11 cellular contexts compared by ENCODE assay signal in genomic region chr19:55075366-55075998, GRCh38. TPM values are rescaled to one million over a fixed set of nuclear protein-coding genes. Genes with fewer than 3 reads are reported as not detected.
DNase-seq lines count a peak whose midpoint lies in the region; ATAC-seq and TF ChIP-seq lines count a peak whose summit lies in the region.
"Had no signal": no experiment of that assay in that cellular context is flagged by ENCODE, and none has a peak within 500 bp of the region (broad histone marks: within the 10 kb centered on the region; RNA-seq: fewer than 3 reads in every experiment).

TSS of gene EPS8L1 (plus strand) at chr19:55075869. CDS start at chr19:55076445, 576 bp downstream.

- H3K27ac Mint-ChIP-seq in stimulated activated naive B cell treated with anti-CD40 and anti-IgM and Interleukin-4, amounts not matched to agents 10 μg/mL and 1 μg/mL and 100 μg/mL, for 72 hours, result no peak within 1 kb of the TSS

- H3K27ac ChIP-seq in PC-9 (peak within 1 kb of the TSS; percentile 79), uterus (no peak within 1 kb of the TSS)
- H3K27ac ChIP-seq: brain microvascular endothelial cell had no signal

- peaks cover 50% of the 10 kb centered on the region for H3F3A ChIP-seq in PC-9 (ENCODE audit: insufficient read depth, low read depth)

- no peak within 1 kb of the TSS for H2AFZ ChIP-seq in PC-9

- peaks cover 77 to 90% of the 10 kb centered on the region in 2 donors for H3K27me3 Mint-ChIP-seq in stimulated activated naive B cell treated with anti-CD40 and anti-IgM and Interleukin-4, amounts not matched to agents 10 μg/mL and 1 μg/mL and 100 μg/mL, for 72 hours

- DNase-seq in H7 (peak; percentile 93), PC-9 (peak; percentile 92 to 97), omental fat pad (ENCODE audit: low spot score) (no peak), OCI-M2 (lab: John Stamatoyannopoulos, UW; ENCODE audit: unreplicated experiment) (no peak), H4 (ENCODE audit: low spot score) (no peak), uterus (no peak)
- DNase-seq in stimulated activated naive B cell treated with anti-CD40 and anti-IgM and Interleukin-4, amounts not matched to agents 10 μg/mL and 1 μg/mL and 100 μg/mL, for 72 hours, result no peak
- DNase-seq: brain microvascular endothelial cell, head of caudate nucleus, NCI-H2029 treated with DMSO at 0.1 percent for 48 hours had no signal

- peak within 1 kb of the TSS; percentile 16; the same call in 1 of the 2 replicates for H3K4me3 ChIP-seq in H7 (ENCODE audit: insufficient read depth, low read depth, low read length)
- peak within 1 kb of the TSS; percentile 60 for H3K4me3 ChIP-seq in PC-9
- H3K4me3 ChIP-seq in iPS-15b (ENCODE audit: low read depth, low read length), result peak within 1 kb of the TSS; percentile 31
- no peak within 1 kb of the TSS for H3K4me3 ChIP-seq in uterus

- H4K20me1 ChIP-seq in PC-9 (ENCODE audit: insufficient read depth), result no peaks in the 10 kb centered on the region

- CTCF ChIA-PET in PC-9 (lab: Charles Lee), result interaction anchor here (0.5 kb wide), 1 partner anchor 392 kb away, joined by 3 read pairs; no protein-coding TSS in a partner anchor

- H3K4me3 Mint-ChIP-seq in stimulated activated naive B cell treated with anti-CD40 and anti-IgM and Interleukin-4, amounts not matched to agents 10 μg/mL and 1 μg/mL and 100 μg/mL, for 72 hours, result no peak within 1 kb of the TSS

- peaks cover 39% of the 10 kb centered on the region for H3K27me3 ChIP-seq in H7 (ENCODE audit: control insufficient read depth, insufficient read depth, low read length)
- no peaks in the 10 kb centered on the region for H3K27me3 ChIP-seq in PC-9 (ENCODE audit: insufficient read depth, low read depth)
- peaks cover 40% of the 10 kb centered on the region for H3K27me3 ChIP-seq in iPS-15b (ENCODE audit: control insufficient read depth, insufficient read depth, low read length)
- H3K27me3 ChIP-seq in uterus, result peaks cover 14 to 15% of the 10 kb centered on the region in 2 donors
- H3K27me3 ChIP-seq: brain microvascular endothelial cell had no signal

- peaks cover 6 to 10% of the 10 kb centered on the region in 2 donors for H3K9me3 Mint-ChIP-seq in stimulated activated naive B cell treated with anti-CD40 and anti-IgM and Interleukin-4, amounts not matched to agents 10 μg/mL and 1 μg/mL and 100 μg/mL, for 72 hours

- no peak for TF ChIP-seq POLR2A in uterus (IDR thresholded peaks at IDR 0.05)

- BruUV-seq in PC-9 (replicated peaks; lab: Mats Ljungman, UMichigan), result no TSS peak

- intact Hi-C loops in PC-9 (cut with micrococcal nuclease; ENCODE audit: unreplicated experiment) (no loop called here), uterus (cut with DNase I; ENCODE audit: low total_unique reads) (no loop called here)

- H3K4me2 ChIP-seq in PC-9, result peak within 1 kb of the TSS; percentile 82

- H3K4me1 ChIP-seq in PC-9 (replicated peaks; ENCODE audit: insufficient read depth) (peaks cover 32% of the 10 kb centered on the region), iPS-15b (ENCODE audit: control insufficient read depth, insufficient read depth, low read length) (peaks cover 15% of the 10 kb centered on the region), uterus (no peaks in the 10 kb centered on the region)

- no peak within 1 kb of the TSS for H3K9ac ChIP-seq in iPS-15b (ENCODE audit: low read depth, low read length)

- H3K4me1 Mint-ChIP-seq in stimulated activated naive B cell treated with anti-CD40 and anti-IgM and Interleukin-4, amounts not matched to agents 10 μg/mL and 1 μg/mL and 100 μg/mL, for 72 hours, result peaks cover 10 to 14% of the 10 kb centered on the region in 2 donors

- H3K9me3 ChIP-seq in PC-9 (ENCODE audit: insufficient read depth, low read depth) (no peaks in the 10 kb centered on the region), iPS-15b (ENCODE audit: control insufficient read depth, insufficient read depth, low read length) (no peaks in the 10 kb centered on the region), uterus (no peaks in the 10 kb centered on the region)

- peaks cover 10% of the 10 kb centered on the region; the same call in 1 of the 2 replicates for H3K79me2 ChIP-seq in PC-9 (ENCODE audit: low read depth)

- no peaks in the 10 kb centered on the region for H3K36me3 ChIP-seq in H7 (replicated peaks; ENCODE audit: control insufficient read depth, insufficient read depth, low read length)
- H3K36me3 ChIP-seq in PC-9 (ENCODE audit: low read depth), result no peaks in the 10 kb centered on the region
- H3K36me3 ChIP-seq in iPS-15b (ENCODE audit: control insufficient read depth, insufficient read depth, low read length), result peaks cover 2% of the 10 kb centered on the region
- H3K36me3 ChIP-seq in uterus, result no peaks in the 10 kb centered on the region
- H3K36me3 ChIP-seq: brain microvascular endothelial cell had no signal

- H3K36me3 Mint-ChIP-seq in stimulated activated naive B cell treated with anti-CD40 and anti-IgM and Interleukin-4, amounts not matched to agents 10 μg/mL and 1 μg/mL and 100 μg/mL, for 72 hours, result peaks cover 4% of the 10 kb centered on the region in 2 donors

- POLR2A ChIA-PET in PC-9 (lab: Charles Lee; ENCODE audit: unreplicated experiment), result interaction anchor here (0.6 to 0.9 kb wide), 8 partner anchors 10 to 1203 kb away, joined by 3 to 10 read pairs (median 3); partner anchors contain the start of genes KMT5C, MBOAT7 and ZNF784

- TF ChIP-seq CTCF in PC-9 (conservative IDR thresholded peaks at IDR 0.05) (no peak), omental fat pad (IDR thresholded peaks at IDR 0.05) (no peak), uterus (IDR thresholded peaks at IDR 0.05) (no peak)

- H3K9me2 ChIP-seq in PC-9 (ENCODE audit: insufficient read depth), result no peaks in the 10 kb centered on the region

- ATAC-seq in omental fat pad (ENCODE audit: low FRiP score), result peak; percentile 68
- no peak for ATAC-seq in stimulated activated naive B cell treated with anti-CD40 and anti-IgM and Interleukin-4, amounts not matched to agents 10 μg/mL and 1 μg/mL and 100 μg/mL, for 72 hours (replicated peaks)

RNA-seq across cellular contexts. Expression of gene EPS8L1, which starts in this region (rescaled TPM):
- total RNA-seq in H7 (2014; rRNA removed; shearing (Covaris generic)), result 20.0 and 22.9 TPM in 2 replicates
- total RNA-seq in PC-9 (2021) (111 and 162 TPM in 2 replicates), omental fat pad (10 to 100 TPM in 2 of 4 donors, 1 to 10 TPM in 1, under 1 TPM in 1; 0.95 to 41.7 (median 15.5) TPM), uterus (10 to 100 TPM in 1 of 4 donors, 1 to 10 TPM in 2, not detected in 1; 4.2 to 22.4 (median 5.6) TPM)
- total RNA-seq in H4 (2014; rRNA removed; shearing (Covaris generic)), result 2.2 and 4.3 TPM in 2 replicates

Comparison
In these comparisons a context has a peak if more than half of its experiments do, and no peak if none do; other contexts are left out.
1. DNase-seq: peak in H7 (single experiment) and PC-9 (2 of 2); none in omental fat pad (single experiment), OCI-M2 (single experiment), stimulated activated naive B cell treated with anti-CD40 and anti-IgM and Interleukin-4, amounts not matched to agents 10 μg/mL and 1 μg/mL and 100 μg/mL, for 72 hours (single experiment), H4 (single experiment) and uterus (0 of 2).
2. H3K4me3 ChIP-seq: peak in H7 (single experiment), PC-9 (single experiment) and iPS-15b (single experiment); none in uterus (0 of 2).